11 cellular contexts compared by ENCODE assay signal in genomic region chr6:125346926-125347563, GRCh38. TPM values are rescaled to one million over a fixed set of nuclear protein-coding genes. Genes with fewer than 3 reads are reported as not detected.
A peak's percentile ranks its signal among the peaks of the same experiment; 100 is the strongest.
DNase-seq lines count a peak whose midpoint lies in the region; ATAC-seq and TF ChIP-seq lines count a peak whose summit lies in the region.
"Had no signal": no experiment of that assay in that cellular context is flagged by ENCODE, and none has a peak within 500 bp of the region (broad histone marks: within the 10 kb centered on the region; RNA-seq: fewer than 3 reads in every experiment).

No MANE protein-coding gene starts in this region.

- H3K79me2 ChIP-seq in MM.1S (ENCODE audit: low read length): no peaks in the 10 kb centered on the region

- H3K36me3 ChIP-seq in MM.1S (replicated peaks; ENCODE audit: insufficient read depth, low read length) (no peaks in the 10 kb centered on the region), gastrocnemius medialis (no peaks in the 10 kb centered on the region), body of pancreas (replicated peaks in 1 of 2; ENCODE audit: insufficient read depth in 1 of 2, low read depth in 2 of 2) (no peaks in the 10 kb centered on the region)
- H3K36me3 ChIP-seq in CD8-positive, alpha-beta memory T cell (ENCODE audit: insufficient read depth, low read length): no peaks in the 10 kb centered on the region

- H3K27ac Mint-ChIP-seq in CD8-positive, alpha-beta memory T cell: no peak overlapping the region

- TF ChIP-seq POLR2A in gastrocnemius medialis (IDR thresholded peaks at IDR 0.05): no peak
- no peak for TF ChIP-seq POLR2A in body of pancreas (IDR thresholded peaks at IDR 0.05)

- peak overlapping the region; percentile 81 for H3K9ac ChIP-seq in MM.1S (ENCODE audit: low read length)

- intact Hi-C loops in gastrocnemius medialis (cut with DNase I; ENCODE audit: low total_unique reads) (no loop called here), body of pancreas (cut with DNase I) (no loop called here)

- no peaks in the 10 kb centered on the region for H3K9me3 ChIP-seq in MM.1S (replicated peaks; ENCODE audit: insufficient read depth, low read length)
- no peaks in the 10 kb centered on the region for H3K9me3 ChIP-seq in gastrocnemius medialis
- H3K9me3 ChIP-seq in CD8-positive, alpha-beta memory T cell (ENCODE audit: low read length): no peaks in the 10 kb centered on the region
- H3K9me3 ChIP-seq in body of pancreas: no peaks in the 10 kb centered on the region

- H3F3A ChIP-seq in MM.1S (ENCODE audit: insufficient read depth, low read length): peaks cover 17% of the 10 kb centered on the region; the same call in 1 of the 2 replicates

- H3K9me2 ChIP-seq in MM.1S (replicated peaks; ENCODE audit: insufficient read depth, low read length): no peaks in the 10 kb centered on the region

- H3K4me1 ChIP-seq in MM.1S (ENCODE audit: low read length) (peaks cover 13% of the 10 kb centered on the region), gastrocnemius medialis (no peaks in the 10 kb centered on the region), body of pancreas (no peaks in the 10 kb centered on the region)
- H3K4me1 ChIP-seq in CD8-positive, alpha-beta memory T cell (ENCODE audit: insufficient read depth, low read length): no peaks in the 10 kb centered on the region

- DNase-seq in MM.1S: peak; percentile 49
- no peak for DNase-seq in gastrocnemius medialis
- no peak for DNase-seq in anterior cingulate cortex (lab: John Stamatoyannopoulos, UW)
- no peak for DNase-seq in CD8-positive, alpha-beta memory T cell
- no peak for DNase-seq in body of pancreas
- DNase-seq in dermis blood vessel endothelial cell: no peak
- DNase-seq: Karpas-422; mammary epithelial cell; stimulated activated CD4-positive, alpha-beta T cell treated with anti-CD3 and anti-CD28 coated beads, Interleukin-2, amount 100 ng/mL, for 48 hours had no signal

- H3K27ac ChIP-seq in MM.1S (ENCODE audit: low read length): peak overlapping the region; percentile 98
- peak overlapping the region; percentile 10 to 61 (median 52) for H3K27ac ChIP-seq in gastrocnemius medialis
- H3K27ac ChIP-seq in CD8-positive, alpha-beta memory T cell (ENCODE audit: low read depth, low read length): no peak overlapping the region
- no peak overlapping the region for H3K27ac ChIP-seq in body of pancreas

- H3K4me1 Mint-ChIP-seq in CD8-positive, alpha-beta memory T cell: no peaks in the 10 kb centered on the region

- H3K36me3 Mint-ChIP-seq in CD8-positive, alpha-beta memory T cell: no peaks in the 10 kb centered on the region

- ATAC-seq in GM19035 (IDR thresholded peaks at IDR 0.05; ENCODE audit: unreplicated experiment): peak; percentile 88
- peak; percentile 82 for ATAC-seq in HG02678 (IDR thresholded peaks at IDR 0.05; ENCODE audit: unreplicated experiment)
- ATAC-seq in gastrocnemius medialis: no peak
- ATAC-seq in body of pancreas: no peak

- no peak overlapping the region for H3K4me3 Mint-ChIP-seq in CD8-positive, alpha-beta memory T cell

- no peaks in the 10 kb centered on the region for H3K9me3 Mint-ChIP-seq in CD8-positive, alpha-beta memory T cell

- POLR2A ChIA-PET in CD8-positive, alpha-beta memory T cell (lab: Charles Lee): no interaction called here

- peaks cover 0 to 18% of the 10 kb centered on the region in 2 donors for H3K27me3 Mint-ChIP-seq in CD8-positive, alpha-beta memory T cell

- H4K20me1 ChIP-seq in MM.1S (ENCODE audit: insufficient read depth, low read length): no peaks in the 10 kb centered on the region

- TF ChIP-seq CTCF in MM.1S (IDR thresholded peaks at IDR 0.05; ENCODE audit: low read length): no peak
- TF ChIP-seq CTCF in gastrocnemius medialis (IDR thresholded peaks at IDR 0.05 in 4 of 5, conservative IDR thresholded peaks at IDR 0.05 in 1 of 5): no peak
- TF ChIP-seq CTCF in body of pancreas (IDR thresholded peaks at IDR 0.05): no peak

- H3K27me3 ChIP-seq in MM.1S (replicated peaks; ENCODE audit: insufficient read depth, low read length) (no peaks in the 10 kb centered on the region), gastrocnemius medialis (no peaks in the 10 kb centered on the region), body of pancreas (no peaks in the 10 kb centered on the region)
- peaks cover 6% of the 10 kb centered on the region for H3K27me3 ChIP-seq in CD8-positive, alpha-beta memory T cell (ENCODE audit: insufficient read depth, low read length, poor library complexity, severe bottlenecking)

- peak overlapping the region; percentile 98 for H3K4me2 ChIP-seq in MM.1S (ENCODE audit: low read depth, low read length)

- peak overlapping the region; percentile 59 for H3K4me3 ChIP-seq in MM.1S (ENCODE audit: low read length)
- peak overlapping the region in 1 of 4 donors; percentile 10 for H3K4me3 ChIP-seq in gastrocnemius medialis
- H3K4me3 ChIP-seq in CD8-positive, alpha-beta memory T cell (ENCODE audit: low read length): no peak overlapping the region
- H3K4me3 ChIP-seq in body of pancreas: no peak overlapping the region

- CTCF ChIA-PET in CD8-positive, alpha-beta memory T cell (lab: Charles Lee): interaction anchor here (1.4 kb wide), 1 partner anchor 36 kb away, joined by 3 read pairs; no protein-coding TSS in a partner anchor

- WGBS in body of pancreas, 2 donors: 72 to 75% methylated on average over 11 of the region's 11 CpGs

- in situ Hi-C loops in gastrocnemius medialis (cut with MboI; ENCODE audit: low sequenced_read_pairs in 4 of 4): no loop called here

- H2AFZ ChIP-seq in MM.1S (ENCODE audit: low read length): peak overlapping the region; percentile 89

RNA-seq across cellular contexts. Expression of gene HDDC2, which starts 45.3 kb away (rescaled TPM):
- 10 to 100 TPM; 54.9 to 88.3 (median 77.7) TPM for total RNA-seq in gastrocnemius medialis
- total RNA-seq in CD8-positive, alpha-beta memory T cell: 100 to 1,000 TPM in 1 of 2 experiments, 10 to 100 TPM in 1; 99.9 to 105 TPM
- 108 TPM for polyA plus RNA-seq in CD8-positive, alpha-beta memory T cell
- total RNA-seq in body of pancreas: 10 to 100 TPM; 36.8 to 42.5 TPM
- 10.7 and 13.8 TPM in 2 replicates for total RNA-seq in dermis blood vessel endothelial cell

Comparison
In these comparisons a context has a peak if more than half of its experiments do, and no peak if none do; other contexts are left out.
1. ATAC-seq: peak in GM19035 (single experiment) and HG02678 (single experiment); none in gastrocnemius medialis (0 of 2) and body of pancreas (single experiment).
2. H3K27ac ChIP-seq: peak in MM.1S (single experiment) and gastrocnemius medialis (4 of 4); none in CD8-positive, alpha-beta memory T cell (single experiment) and body of pancreas (0 of 4).